Comparison of ENCODE assay signal across 9 cellular contexts in the genomic region with DNA sequence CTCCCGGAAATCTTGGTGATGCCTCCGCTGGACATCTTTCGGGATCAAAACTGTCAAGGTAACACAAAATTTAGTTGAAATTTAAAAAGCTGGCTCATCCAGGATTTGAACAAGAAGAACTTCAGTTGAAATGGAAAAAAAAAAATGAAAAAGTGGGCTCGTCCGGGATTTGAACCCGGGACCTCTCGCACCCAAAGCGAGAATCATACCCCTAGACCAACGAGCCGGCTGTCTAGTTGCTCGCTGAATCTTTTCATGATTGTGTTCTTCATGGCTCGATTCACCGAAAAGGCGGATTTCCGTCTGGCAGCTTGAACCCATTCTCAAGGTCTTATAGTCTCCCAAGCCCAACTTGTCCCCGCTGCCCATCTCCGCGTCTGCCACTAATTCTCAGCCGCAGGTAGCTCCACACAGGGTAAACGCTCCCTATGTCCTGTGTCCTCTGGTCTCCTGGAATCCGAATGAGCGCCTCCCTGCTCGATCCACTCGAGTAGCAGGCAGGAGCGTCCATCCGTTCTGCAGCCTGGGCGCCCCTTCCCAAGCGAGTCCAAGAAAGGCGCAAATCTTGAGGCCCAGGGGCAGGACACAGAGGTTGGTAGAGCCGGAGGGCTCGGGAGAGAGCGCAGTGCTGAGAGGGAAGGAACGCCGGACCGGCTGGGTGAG. TPM values are rescaled to one million over a fixed set of nuclear protein-coding genes. Genes with fewer than 3 reads are reported as not detected.
A peak's percentile ranks its signal among the peaks of the same experiment; 100 is the strongest.
DNase-seq lines count a peak whose midpoint lies in the region; ATAC-seq, FAIRE-seq and TF ChIP-seq lines count a peak whose summit lies in the region.
"Had no signal": no experiment of that assay in that cellular context is flagged by ENCODE, and none has a peak within 500 bp of the region (broad histone marks: within the 10 kb centered on the region; RNA-seq: fewer than 3 reads in every experiment).

No MANE protein-coding gene starts in this region.

- peaks cover 10% of the 10 kb centered on the region for H3K36me3 Mint-ChIP-seq in T-cell

- no peak for DNase-seq in GM18507 (ENCODE audit: extremely low spot score, insufficient read length, low read depth)
- peak in 31 of 34 experiments; percentile 40 to 82 (median 71) for DNase-seq in T-cell
- peak; percentile 85 to 89 for DNase-seq in cardiac fibroblast (ENCODE audit: low read depth in 2 of 2)
- peak; percentile 89 for DNase-seq in left kidney (ENCODE audit: low read depth, low spot score)
- DNase-seq in stimulated activated CD4-positive, alpha-beta T cell treated with anti-CD3 and anti-CD28 coated beads, Interleukin-2, amount 100 ng/mL, for 24 hours = peak; percentile 83 to 84
- DNase-seq in NOMO-1 treated with dmso at 0.1 percent for 144 hours (lab: John Stamatoyannopoulos, UW; ENCODE audit: unreplicated experiment) = no peak
- DNase-seq in AML-193 (lab: John Stamatoyannopoulos, UW) = no peak
- DNase-seq in MV-4-11 (lab: John Stamatoyannopoulos, UW) = no peak

- H3K27me3 Mint-ChIP-seq in T-cell = peaks cover 6 to 12% of the 10 kb centered on the region in 2 donors

- peak overlapping the region; percentile 94 to 95 (median 94) for H3K4me3 Mint-ChIP-seq in T-cell

- ATAC-seq in T-cell (replicated peaks in 1 of 4) = peak; percentile 0 to 15 (median 1)

- peak overlapping the region; percentile 94 to 95 for H3K27ac Mint-ChIP-seq in T-cell

- H3K9me3 Mint-ChIP-seq in T-cell = peaks cover 0 to 4% (median 0%) of the 10 kb centered on the region in 3 donors

- POLR2A ChIA-PET in T-cell (lab: Charles Lee) = interaction anchor here (0.5 to 0.7 kb wide), 4 partner anchors 16 to 34 kb away, joined by 3 to 11 read pairs (median 4); a partner anchor contains a TSS

- CTCF ChIA-PET in T-cell (lab: Charles Lee) = interaction anchor here in 1 of 2 donors (0.8 to 3.8 kb wide), 4 partner anchors 14 to 55 kb away, joined by 3 to 20 read pairs (median 6); a partner anchor contains a TSS

- peak overlapping the region; percentile 69 to 87 for H3K4me3 ChIP-seq in cardiac fibroblast (replicated peaks in 1 of 2; ENCODE audit: low read depth in 2 of 2, low read length in 2 of 2)

- no peak for TF ChIP-seq CTCF in cardiac fibroblast (IDR thresholded peaks at IDR 0.05; ENCODE audit: low read depth, low read length)

- FAIRE-seq in GM18507 (lab: Jason Lieb, UNC) = peak; percentile 83

- H3K4me1 Mint-ChIP-seq in T-cell = peaks cover 54 to 72% (median 57%) of the 10 kb centered on the region in 3 donors

RNA-seq across cellular contexts. Expression of a gene that starts 16.2 kb away (rescaled TPM):
- total RNA-seq in T-cell = 1 to 10 TPM; 1.6 to 3.1 (median 3.0) TPM

RNA-seq across cellular contexts. Expression of a gene that starts 34.2 kb away (rescaled TPM):
- 10 to 100 TPM; 32.2 to 46.2 (median 36.7) TPM for total RNA-seq in T-cell

RNA-seq across cellular contexts. Expression of a gene that starts 41.4 kb away (rescaled TPM):
- total RNA-seq in T-cell = not detected
- total RNA-seq: dermis microvascular lymphatic vessel endothelial cell had no signal

RNA-seq across cellular contexts. Expression of a gene that starts 54.9 kb away (rescaled TPM):
- 1,000 to 10,000 TPM; 2,132 to 2,437 (median 2,230) TPM for total RNA-seq in T-cell

RNA-seq across cellular contexts. Expression of a gene that starts 57.9 kb away (rescaled TPM):
- total RNA-seq in T-cell = not detected
- total RNA-seq: dermis microvascular lymphatic vessel endothelial cell had no signal

Comparison
In these comparisons a context has a peak if more than half of its experiments do, and no peak if none do; other contexts are left out.
1. DNase-seq: peak in T-cell (31 of 34), cardiac fibroblast (2 of 2), left kidney (single experiment) and stimulated activated CD4-positive, alpha-beta T cell treated with anti-CD3 and anti-CD28 coated beads, Interleukin-2, amount 100 ng/mL, for 24 hours (2 of 2); none in GM18507 (single experiment), NOMO-1 treated with dmso at 0.1 percent for 144 hours (single experiment), AML-193 (0 of 2) and MV-4-11 (single experiment).